8 cellular contexts compared by ENCODE assay signal in genomic region chr2:128321421-128321775, GRCh38. TPM values are rescaled to one million over a fixed set of nuclear protein-coding genes. Genes with fewer than 3 reads are reported as not detected.
DNase-seq lines count a peak whose midpoint lies in the region; ATAC-seq, FAIRE-seq and TF ChIP-seq lines count a peak whose summit lies in the region.

No MANE protein-coding gene starts in this region.

- peak overlapping the region; percentile 73 for H3K4me2 ChIP-seq in DOHH2 (ENCODE audit: low read length)

- WGBS in pancreas, 2 donors: 71 to 73% methylated on average over 15 of the region's 15 CpGs

- CTCF ChIA-PET in RWPE1 (lab: Yijun Ruan, JAX): interaction anchor here (0.6 to 1.0 kb wide), 6 partner anchors 12 to 1427 kb away, joined by 3 to 5 read pairs (median 4); no protein-coding TSS in a partner anchor

- ATAC-seq in pancreas: no peak

- H3K4me3 ChIP-seq in DOHH2 (ENCODE audit: low read length): peak overlapping the region; percentile 68; the same call in 1 of the 2 replicates
- H3K4me3 ChIP-seq in epithelial cell of proximal tubule (ENCODE audit: low read depth, low read length): peak overlapping the region; percentile 28
- H3K4me3 ChIP-seq in pancreas: peak overlapping the region in 3 of 4 donors; percentile 56 to 61 (median 60)

- peaks cover 15% of the 10 kb centered on the region for H3K79me2 ChIP-seq in DOHH2 (ENCODE audit: control insufficient read depth, low read length)

- H4K20me1 ChIP-seq in DOHH2 (ENCODE audit: control insufficient read depth, insufficient read depth, low read depth, low read length): peaks cover 9% of the 10 kb centered on the region

- no peaks in the 10 kb centered on the region for H3F3A ChIP-seq in DOHH2 (ENCODE audit: control insufficient read depth, insufficient read depth)

- peaks cover 17% of the 10 kb centered on the region for H3K27me3 ChIP-seq in DOHH2 (ENCODE audit: control insufficient read depth, low read length)
- no peaks in the 10 kb centered on the region for H3K27me3 ChIP-seq in pancreas

- peaks cover 15% of the 10 kb centered on the region for H3K4me1 ChIP-seq in DOHH2 (ENCODE audit: control insufficient read depth, low read length)
- peaks cover 0 to 4% (median under 1%) of the 10 kb centered on the region in 3 donors for H3K4me1 ChIP-seq in pancreas

- intact Hi-C loops in pancreas (cut with DNase I): loop anchor here in 2 of 3 donors (10.0 kb wide), 2 partner anchors 213 to 273 kb away; no protein-coding TSS in a partner anchor

- H3K27ac ChIP-seq in DOHH2 (ENCODE audit: low read depth, low read length) (no peak overlapping the region), RWPE1 (0 out of 2 replicates have a peak overlapping the region, but pooled peaks have one; percentile 58), pancreas (no peak overlapping the region)

- H3K36me3 ChIP-seq in DOHH2 (ENCODE audit: control insufficient read depth, low read length): no peaks in the 10 kb centered on the region
- no peaks in the 10 kb centered on the region for H3K36me3 ChIP-seq in pancreas

- H3K9me3 ChIP-seq in DOHH2 (ENCODE audit: control insufficient read depth, insufficient read depth, low read length): no peaks in the 10 kb centered on the region
- no peaks in the 10 kb centered on the region for H3K9me3 ChIP-seq in pancreas

- DNase-seq in RWPE1 (ENCODE audit: low spot score): no peak
- DNase-seq in epithelial cell of proximal tubule (ENCODE audit: low read depth): no peak
- DNase-seq in pancreas: peak in 3 of 6 donors; percentile 4 to 51 (median 22)
- no peak for DNase-seq in GM03348 (ENCODE audit: low spot score)
- DNase-seq in stimulated activated CD4-positive, alpha-beta T cell treated with anti-CD3 and anti-CD28 coated beads, Interleukin-15, amount 100 ng/mL, for 24 hours: no peak
- no peak for DNase-seq in NCI-H1092 (lab: John Stamatoyannopoulos, UW)
- no peak for DNase-seq in NCI-H69 (lab: John Stamatoyannopoulos, UW)

- no peaks in the 10 kb centered on the region for H3K9me2 ChIP-seq in DOHH2 (replicated peaks; ENCODE audit: control insufficient read depth, low read length)

- TF ChIP-seq CTCF in DOHH2 (IDR thresholded peaks at IDR 0.05; ENCODE audit: low read depth, low read length, poor library complexity, severe bottlenecking): no peak
- TF ChIP-seq CTCF in RWPE1 (conservative IDR thresholded peaks at IDR 0.05; ENCODE audit: low read depth): no peak
- TF ChIP-seq CTCF in epithelial cell of proximal tubule (conservative IDR thresholded peaks at IDR 0.05; ENCODE audit: low read depth, low read length): no peak
- TF ChIP-seq CTCF in pancreas (IDR thresholded peaks at IDR 0.05): no peak

- FAIRE-seq in pancreas (lab: Jason Lieb, UNC): no peak

- POLR2A ChIA-PET in RWPE1 (lab: Yijun Ruan, JAX; ENCODE audit: low non-redundant PET): no interaction called here

RNA-seq across cellular contexts. Expression of gene HS6ST1, which starts 2.7 kb away (rescaled TPM):
- total RNA-seq in epithelial cell of proximal tubule (17.6 and 19.0 TPM in 2 replicates), pancreas (10 to 100 TPM; 20.7 to 47.8 (median 25.3) TPM)
- 10 to 100 TPM; 24.5 to 28.4 TPM for polyA plus RNA-seq in pancreas
